ENCODE assay signal across 1 cellular context in the genomic region with DNA sequence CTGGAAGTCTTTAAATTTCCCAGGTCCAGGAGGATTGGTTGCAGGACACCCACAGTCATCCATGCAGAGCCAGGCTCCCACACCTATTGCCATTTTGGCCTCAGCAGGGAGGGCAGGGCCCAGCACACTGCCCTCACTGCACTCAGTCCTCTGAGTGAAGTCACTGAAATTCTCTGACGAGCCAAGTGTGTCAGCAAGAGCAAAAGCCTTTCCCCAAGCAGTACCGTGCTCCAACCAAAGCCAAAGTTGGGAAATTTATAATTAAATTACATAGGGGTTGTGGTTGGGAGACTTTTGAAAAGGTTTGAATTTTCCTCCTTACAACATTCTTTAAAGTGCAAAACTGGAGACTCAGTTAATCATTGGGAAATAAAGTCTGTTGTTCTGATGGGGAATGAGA.
TF ChIP-seq lines count a peak whose summit lies in the region.

No MANE protein-coding gene starts in this region.

TF ChIP-seq in A549, 52 proteins besides CTCF, POLR2A, EP300 and RAD21 (continued from another document):
- TF ChIP-seq MAX (IDR thresholded peaks at IDR 0.05) (no peak), CHD2 (IDR thresholded peaks at IDR 0.05; ENCODE audit: low read length, partially characterized antibody) (no peak), HDAC2 (IDR thresholded peaks at IDR 0.05) (no peak), FOSL2 (IDR thresholded peaks at IDR 0.05) (no peak), FOSL2 (CRISPR knock-in tag; IDR thresholded peaks at IDR 0.05) (no peak), HMGXB4 (CRISPR knock-in tag; IDR thresholded peaks at IDR 0.05; ENCODE audit: borderline replicate concordance) (no peak), E2F6 (IDR thresholded peaks at IDR 0.05; ENCODE audit: borderline replicate concordance, low read depth) (no peak), HOXB13 (CRISPR knock-in tag; IDR thresholded peaks at IDR 0.05; ENCODE audit: low read depth) (no peak), ZC3H11A (IDR thresholded peaks at IDR 0.05) (no peak), ESRRA (IDR thresholded peaks at IDR 0.05; ENCODE audit: borderline replicate concordance, low read length) (no peak)
- TF ChIP-seq, protein P1, sequence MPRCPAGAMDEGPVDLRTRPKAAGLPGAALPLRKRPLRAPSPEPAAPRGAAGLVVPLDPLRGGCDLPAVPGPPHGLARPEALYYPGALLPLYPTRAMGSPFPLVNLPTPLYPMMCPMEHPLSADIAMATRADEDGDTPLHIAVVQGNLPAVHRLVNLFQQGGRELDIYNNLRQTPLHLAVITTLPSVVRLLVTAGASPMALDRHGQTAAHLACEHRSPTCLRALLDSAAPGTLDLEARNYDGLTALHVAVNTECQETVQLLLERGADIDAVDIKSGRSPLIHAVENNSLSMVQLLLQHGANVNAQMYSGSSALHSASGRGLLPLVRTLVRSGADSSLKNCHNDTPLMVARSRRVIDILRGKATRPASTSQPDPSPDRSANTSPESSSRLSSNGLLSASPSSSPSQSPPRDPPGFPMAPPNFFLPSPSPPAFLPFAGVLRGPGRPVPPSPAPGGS (IDR thresholded peaks at IDR 0.05) = no peak
- TF ChIP-seq, protein P2, sequence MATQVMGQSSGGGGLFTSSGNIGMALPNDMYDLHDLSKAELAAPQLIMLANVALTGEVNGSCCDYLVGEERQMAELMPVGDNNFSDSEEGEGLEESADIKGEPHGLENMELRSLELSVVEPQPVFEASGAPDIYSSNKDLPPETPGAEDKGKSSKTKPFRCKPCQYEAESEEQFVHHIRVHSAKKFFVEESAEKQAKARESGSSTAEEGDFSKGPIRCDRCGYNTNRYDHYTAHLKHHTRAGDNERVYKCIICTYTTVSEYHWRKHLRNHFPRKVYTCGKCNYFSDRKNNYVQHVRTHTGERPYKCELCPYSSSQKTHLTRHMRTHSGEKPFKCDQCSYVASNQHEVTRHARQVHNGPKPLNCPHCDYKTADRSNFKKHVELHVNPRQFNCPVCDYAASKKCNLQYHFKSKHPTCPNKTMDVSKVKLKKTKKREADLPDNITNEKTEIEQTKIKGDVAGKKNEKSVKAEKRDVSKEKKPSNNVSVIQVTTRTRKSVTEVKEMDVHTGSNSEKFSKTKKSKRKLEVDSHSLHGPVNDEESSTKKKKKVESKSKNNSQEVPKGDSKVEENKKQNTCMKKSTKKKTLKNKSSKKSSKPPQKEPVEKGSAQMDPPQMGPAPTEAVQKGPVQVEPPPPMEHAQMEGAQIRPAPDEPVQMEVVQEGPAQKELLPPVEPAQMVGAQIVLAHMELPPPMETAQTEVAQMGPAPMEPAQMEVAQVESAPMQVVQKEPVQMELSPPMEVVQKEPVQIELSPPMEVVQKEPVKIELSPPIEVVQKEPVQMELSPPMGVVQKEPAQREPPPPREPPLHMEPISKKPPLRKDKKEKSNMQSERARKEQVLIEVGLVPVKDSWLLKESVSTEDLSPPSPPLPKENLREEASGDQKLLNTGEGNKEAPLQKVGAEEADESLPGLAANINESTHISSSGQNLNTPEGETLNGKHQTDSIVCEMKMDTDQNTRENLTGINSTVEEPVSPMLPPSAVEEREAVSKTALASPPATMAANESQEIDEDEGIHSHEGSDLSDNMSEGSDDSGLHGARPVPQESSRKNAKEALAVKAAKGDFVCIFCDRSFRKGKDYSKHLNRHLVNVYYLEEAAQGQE (IDR thresholded peaks at IDR 0.05) = no peak
